Comparison of ENCODE assay signal across 9 cellular contexts in the genomic region with DNA sequence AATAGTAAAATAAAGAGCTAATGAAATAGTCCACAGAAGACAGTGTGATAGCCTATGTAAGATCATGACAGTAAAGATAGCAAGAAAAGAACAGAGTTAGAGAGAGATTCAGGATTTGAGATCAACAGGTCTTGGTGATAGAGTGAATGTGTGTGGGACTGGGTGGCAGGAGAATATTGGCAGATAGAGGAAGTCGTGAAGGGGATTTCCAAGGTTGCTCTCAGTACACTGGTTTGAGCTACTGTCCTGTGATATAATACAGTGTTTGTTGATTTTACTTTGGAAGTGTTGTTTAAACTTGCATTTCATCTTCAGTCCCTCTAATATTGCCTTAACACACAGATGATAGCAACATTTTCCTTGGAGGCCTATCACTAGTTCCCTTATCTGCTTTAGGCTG. TPM values are rescaled to one million over a fixed set of nuclear protein-coding genes. Genes with fewer than 3 reads are reported as not detected.
A peak's percentile ranks its signal among the peaks of the same experiment; 100 is the strongest.
DNase-seq lines count a peak whose midpoint lies in the region; ATAC-seq and TF ChIP-seq lines count a peak whose summit lies in the region.
"Had no signal": no experiment of that assay in that cellular context is flagged by ENCODE, and none has a peak within 500 bp of the region (broad histone marks: within the 10 kb centered on the region; RNA-seq: fewer than 3 reads in every experiment).

No MANE protein-coding gene starts in this region.

- H3K27ac Mint-ChIP-seq in activated naive CD4-positive, alpha-beta T cell treated with anti-CD3 and anti-CD28 coated beads, Interleukin-2, amount 50 U/mL, for 24 hours, result peak overlapping the region; percentile 68

- no peak overlapping the region for H3K4me3 Mint-ChIP-seq in activated naive CD4-positive, alpha-beta T cell treated with anti-CD3 and anti-CD28 coated beads, Interleukin-2, amount 50 U/mL, for 24 hours

- H3K4me1 ChIP-seq in esophagus squamous epithelium, result no peaks in the 10 kb centered on the region

- no peak overlapping the region for H3K4me3 ChIP-seq in esophagus squamous epithelium
- H3K4me3 ChIP-seq: BLaER1 had no signal

- no peak overlapping the region for H3K27ac ChIP-seq in esophagus squamous epithelium
- H3K27ac ChIP-seq: BLaER1 had no signal

- no peaks in the 10 kb centered on the region for H3K27me3 Mint-ChIP-seq in activated naive CD4-positive, alpha-beta T cell treated with anti-CD3 and anti-CD28 coated beads, Interleukin-2, amount 50 U/mL, for 24 hours

- 0 to 42% methylated on average over 1 of the region's 1 CpG for WGBS in esophagus squamous epithelium, 2 donors

- intact Hi-C loops in esophagus squamous epithelium (cut with DNase I), result no loop called here

- H3K36me3 ChIP-seq in esophagus squamous epithelium, result no peaks in the 10 kb centered on the region
- H3K36me3 ChIP-seq: BLaER1 had no signal

- TF ChIP-seq CTCF in esophagus squamous epithelium (IDR thresholded peaks at IDR 0.05), result no peak

- H3K4me1 Mint-ChIP-seq in activated naive CD4-positive, alpha-beta T cell treated with anti-CD3 and anti-CD28 coated beads, Interleukin-2, amount 50 U/mL, for 24 hours, result peaks cover 57% of the 10 kb centered on the region

- no peaks in the 10 kb centered on the region for H3K27me3 ChIP-seq in esophagus squamous epithelium
- H3K27me3 ChIP-seq: BLaER1 had no signal

- peak; percentile 79 for ATAC-seq in HG02885 (IDR thresholded peaks at IDR 0.05; ENCODE audit: poor library complexity, unreplicated experiment)

- no peaks in the 10 kb centered on the region for H3K9me3 Mint-ChIP-seq in activated naive CD4-positive, alpha-beta T cell treated with anti-CD3 and anti-CD28 coated beads, Interleukin-2, amount 50 U/mL, for 24 hours

- no peaks in the 10 kb centered on the region for H3K9me3 ChIP-seq in esophagus squamous epithelium
- H3K9me3 ChIP-seq: BLaER1 had no signal

- DNase-seq in activated naive CD4-positive, alpha-beta T cell treated with anti-CD3 and anti-CD28 coated beads, Interleukin-2, amount 50 U/mL, for 16 hours, result no peak
- DNase-seq in SKM-1 (lab: John Stamatoyannopoulos, UW; ENCODE audit: unreplicated experiment), result peak; percentile 20
- no peak for DNase-seq in NCI-H146 (lab: John Stamatoyannopoulos, UW)
- no peak for DNase-seq in SW480 (ENCODE audit: low spot score)
- no peak for DNase-seq in esophagus squamous epithelium (lab: John Stamatoyannopoulos, UW)
- DNase-seq in DMS 273 (lab: John Stamatoyannopoulos, UW; ENCODE audit: unreplicated experiment), result no peak

- TF ChIP-seq POLR2A in esophagus squamous epithelium (IDR thresholded peaks at IDR 0.05), result no peak

- no peaks in the 10 kb centered on the region for H3K36me3 Mint-ChIP-seq in activated naive CD4-positive, alpha-beta T cell treated with anti-CD3 and anti-CD28 coated beads, Interleukin-2, amount 50 U/mL, for 24 hours

RNA-seq across cellular contexts. Expression of a gene that starts 44.1 kb away (rescaled TPM):
- total RNA-seq in esophagus squamous epithelium, result 1 to 10 TPM in 1 of 4 donors, under 1 TPM in 3; 0.19 to 1.0 (median 0.30) TPM
